ENCODE assay signal across 22 cellular contexts in the genomic region with DNA sequence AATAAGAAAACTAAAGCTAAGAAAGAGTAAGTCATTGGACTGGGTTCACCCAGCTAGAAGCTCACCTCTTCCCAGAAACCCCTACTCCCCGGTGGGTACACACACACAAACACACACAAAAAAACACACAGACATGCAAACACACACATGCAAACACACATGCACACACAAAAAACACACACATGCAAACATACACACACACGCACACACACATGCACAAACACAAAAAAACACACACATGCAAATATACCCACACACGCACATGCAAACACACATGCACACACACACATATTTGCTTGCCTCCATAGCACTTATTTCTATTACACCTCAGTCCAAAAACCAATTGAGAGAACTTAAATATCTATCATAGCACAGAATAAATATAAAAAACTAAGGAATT.
"Had no signal": no experiment of that assay in that cellular context is flagged by ENCODE, and none has a peak within 500 bp of the region (broad histone marks: within the 10 kb centered on the region; RNA-seq: fewer than 3 reads in every experiment).

No MANE protein-coding gene starts in this region.

- H3K4me3 ChIP-seq: SK-N-MC had no signal

- H3K9me3 Mint-ChIP-seq: activated CD4-positive, alpha-beta memory T cell treated with anti-CD3 and anti-CD28 coated beads for 36 hours; activated CD4-positive, alpha-beta T cell treated with anti-CD3 and anti-CD28 coated beads, Interleukin-2, amount 10 ng/mL, durations not matched to agents 7 days and 5 days; activated naive CD4-positive, alpha-beta T cell treated with anti-CD3 and anti-CD28 coated beads, Interleukin-2, amount 50 U/mL, for 24 hours; central memory CD8-positive, alpha-beta T cell had no signal

- H3K4me3 Mint-ChIP-seq: activated CD4-positive, alpha-beta memory T cell treated with anti-CD3 and anti-CD28 coated beads for 36 hours; activated CD4-positive, alpha-beta T cell treated with anti-CD3 and anti-CD28 coated beads, Interleukin-2, amount 10 ng/mL, durations not matched to agents 7 days and 5 days; activated naive CD4-positive, alpha-beta T cell treated with anti-CD3 and anti-CD28 coated beads, Interleukin-2, amount 50 U/mL, for 24 hours; brain; central memory CD8-positive, alpha-beta T cell had no signal

- H3K27ac Mint-ChIP-seq: activated CD4-positive, alpha-beta memory T cell treated with anti-CD3 and anti-CD28 coated beads for 36 hours; activated CD4-positive, alpha-beta T cell treated with anti-CD3 and anti-CD28 coated beads, Interleukin-2, amount 10 ng/mL, durations not matched to agents 7 days and 5 days; activated naive CD4-positive, alpha-beta T cell treated with anti-CD3 and anti-CD28 coated beads, Interleukin-2, amount 50 U/mL, for 24 hours had no signal

- ATAC-seq: Panc1, Right ventricle myocardium inferior had no signal

- H3K27ac ChIP-seq: SK-N-MC had no signal

- H3K27me3 Mint-ChIP-seq: activated CD4-positive, alpha-beta memory T cell treated with anti-CD3 and anti-CD28 coated beads for 36 hours; activated CD4-positive, alpha-beta T cell treated with anti-CD3 and anti-CD28 coated beads, Interleukin-2, amount 10 ng/mL, durations not matched to agents 7 days and 5 days; activated naive CD4-positive, alpha-beta T cell treated with anti-CD3 and anti-CD28 coated beads, Interleukin-2, amount 50 U/mL, for 24 hours; brain; central memory CD8-positive, alpha-beta T cell had no signal

- DNase-seq: activated CD4-positive, alpha-beta memory T cell treated with anti-CD3 and anti-CD28 coated beads for 36 hours; activated CD4-positive, alpha-beta T cell treated with anti-CD3 and anti-CD28 coated beads, Interleukin-2, amount 10 ng/mL, durations not matched to agents 7 days and 5 days; activated CD4-positive, CD25-positive, alpha-beta regulatory T cell; activated effector memory CD4-positive, alpha-beta T cell treated with Interleukin-2 at 50 U/mL for 16 hours; activated naive CD4-positive, alpha-beta T cell; amygdala; Karpas-422; NCI-H1105 treated with DMSO at 0.1 percent for 48 hours; NCI-H1436 treated with DMSO at 0.1 percent for 48 hours; NCI-H187; NCI-H2227 treated with DMSO at 0.1 percent for 48 hours; NCI-H526; NK-92 treated with Interleukin-12 subunit alpha and Interleukin-12 subunit beta, amount 100 ng/mL, for 24 hours; OCI-M1; RPMI8226; T-helper 1 cell had no signal
